Comparison of ENCODE assay signal across 23 cellular contexts in the genomic region with DNA sequence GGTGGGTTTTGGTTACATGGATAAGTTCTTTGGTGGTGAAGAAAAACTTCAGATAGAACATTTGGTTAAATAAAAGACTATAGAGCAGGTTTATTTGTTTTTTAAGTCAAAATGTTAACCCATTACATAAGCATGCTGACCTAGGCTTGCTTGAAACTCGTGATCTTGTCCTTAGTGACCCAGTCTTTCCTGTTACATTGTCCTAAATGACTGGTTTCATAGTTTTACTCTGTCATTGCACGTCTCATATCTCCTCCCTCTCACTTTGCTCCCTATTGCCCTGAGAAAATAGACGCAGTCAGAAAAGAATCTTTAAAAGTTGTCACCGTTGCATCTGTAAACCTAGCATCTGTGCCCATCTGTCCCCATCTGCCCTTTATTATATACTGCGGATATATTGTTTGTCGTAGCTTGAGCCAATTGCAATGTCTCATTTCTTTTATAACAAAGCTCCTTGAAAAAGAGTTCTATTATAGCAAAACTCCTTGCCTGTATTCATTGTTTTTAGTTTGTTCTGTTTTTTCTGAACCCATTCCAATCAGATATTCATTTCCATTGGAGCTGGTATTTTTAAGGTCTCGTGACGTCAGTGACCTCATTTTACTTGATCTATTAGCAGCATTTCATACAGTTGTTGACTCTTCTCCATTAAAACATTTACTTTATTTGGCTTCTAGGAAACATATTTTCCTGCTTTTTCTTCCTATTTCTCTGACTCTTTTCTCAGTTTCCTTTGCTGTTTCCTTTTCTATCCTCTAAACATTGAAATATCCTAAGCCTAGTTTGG. TPM values are rescaled to one million over a fixed set of nuclear protein-coding genes. Genes with fewer than 3 reads are reported as not detected.
DNase-seq lines count a peak whose midpoint lies in the region; ATAC-seq and TF ChIP-seq lines count a peak whose summit lies in the region.
"Had no signal": no experiment of that assay in that cellular context is flagged by ENCODE, and none has a peak within 500 bp of the region (broad histone marks: within the 10 kb centered on the region; RNA-seq: fewer than 3 reads in every experiment).

No MANE protein-coding gene starts in this region.

- no peak for TF ChIP-seq CTCF in fibroblast of villous mesenchyme (IDR thresholded peaks at IDR 0.05; ENCODE audit: insufficient read depth, low read depth, low read length)
- no peak for TF ChIP-seq CTCF in vagina (IDR thresholded peaks at IDR 0.05)
- TF ChIP-seq CTCF in H9 (conservative IDR thresholded peaks at IDR 0.05): no peak

- no peaks in the 10 kb centered on the region for H3K79me2 ChIP-seq in H9 (ENCODE audit: insufficient read depth, low read length)

- no peak overlapping the region for H4K8ac ChIP-seq in H9 (replicated peaks; ENCODE audit: insufficient read length, low read depth, low read length)

- no peak overlapping the region for H2AFZ ChIP-seq in H9 (ENCODE audit: low read length)
- H2AFZ ChIP-seq: GM23248, PC-9 had no signal

- no peaks in the 10 kb centered on the region for H3K36me3 ChIP-seq in vagina

- H3K9me3 Mint-ChIP-seq in activated CD4-positive, alpha-beta T cell treated with anti-CD3 and anti-CD28 coated beads, Interleukin-2, amount 10 ng/mL, durations not matched to agents 24 days and 14 days: no peaks in the 10 kb centered on the region
- no peaks in the 10 kb centered on the region for H3K9me3 Mint-ChIP-seq in H9
- H3K9me3 Mint-ChIP-seq: CD8-positive, alpha-beta T cell had no signal

- no peak for ATAC-seq in GM18867 (IDR thresholded peaks at IDR 0.05; ENCODE audit: unreplicated experiment)
- ATAC-seq: CD8-positive, alpha-beta T cell; HCT116 had no signal

- no peak overlapping the region for H3K9ac ChIP-seq in H9 (ENCODE audit: extremely low read depth, insufficient read length, low read length)
- H3K9ac ChIP-seq: GM23248 had no signal

- peaks cover 61% of the 10 kb centered on the region for H3K36me3 Mint-ChIP-seq in activated CD4-positive, alpha-beta T cell treated with anti-CD3 and anti-CD28 coated beads, Interleukin-2, amount 10 ng/mL, durations not matched to agents 24 days and 14 days (ENCODE audit: low read depth)
- peaks cover 50 to 92% (median 85%) of the 10 kb centered on the region in 3 experiments for H3K36me3 Mint-ChIP-seq in H9 (ENCODE audit: insufficient read depth in 1 of 3, low read depth in 3 of 3)

- H3K4ac ChIP-seq in H9 (ENCODE audit: low read depth, low read length): no peak overlapping the region

- H3K14ac ChIP-seq in H9 (ENCODE audit: insufficient read depth, low read length): no peak overlapping the region

- H3K18ac ChIP-seq in H9 (ENCODE audit: insufficient read length, low read depth, low read length): no peak overlapping the region

- H3K27me3 Mint-ChIP-seq in activated CD4-positive, alpha-beta T cell treated with anti-CD3 and anti-CD28 coated beads, Interleukin-2, amount 10 ng/mL, durations not matched to agents 24 days and 14 days: no peaks in the 10 kb centered on the region
- no peaks in the 10 kb centered on the region for H3K27me3 Mint-ChIP-seq in H9 (ENCODE audit: low read depth)

- H2AK5ac ChIP-seq in H9 (ENCODE audit: insufficient read length, low read length): no peak overlapping the region

- no peak for TF ChIP-seq POLR2A in vagina (IDR thresholded peaks at IDR 0.05)

- H4K20me1 ChIP-seq in H9 (ENCODE audit: control insufficient read depth, insufficient read depth, insufficient read length): no peaks in the 10 kb centered on the region

- peak overlapping the region; percentile 31 for H3K27ac Mint-ChIP-seq in activated CD4-positive, alpha-beta T cell treated with anti-CD3 and anti-CD28 coated beads, Interleukin-2, amount 10 ng/mL, durations not matched to agents 24 days and 14 days
- peak overlapping the region in 1 of 3 experiments; percentile 52; a peak in 1 of 7 replicates for H3K27ac Mint-ChIP-seq in H9
- H3K27ac Mint-ChIP-seq: CD8-positive, alpha-beta T cell had no signal

- no peak overlapping the region for H2BK20ac ChIP-seq in H9 (ENCODE audit: low read depth, low read length, poor library complexity, severe bottlenecking)

- H3K4me3 ChIP-seq in fibroblast of villous mesenchyme (ENCODE audit: low read depth, low read length): no peak overlapping the region
- H3K4me3 ChIP-seq in vagina: no peak overlapping the region
- H3K4me3 ChIP-seq: GM23248, PC-9 had no signal

- no peak overlapping the region for H3K23ac ChIP-seq in H9 (ENCODE audit: insufficient read length, low read depth, low read length)

- H2BK120ac ChIP-seq in H9 (ENCODE audit: low read depth, low read length, poor library complexity, severe bottlenecking): no peak overlapping the region

- H2BK15ac ChIP-seq in H9 (ENCODE audit: low read depth, low read length): no peak overlapping the region

- H3K27ac ChIP-seq in vagina (no peak overlapping the region), H9 (ENCODE audit: insufficient read length, low read depth, low read length) (no peak overlapping the region)
- H3K27ac ChIP-seq: GM23248, PC-9 had no signal

- no peak overlapping the region for H3T11ph ChIP-seq in H9 (ENCODE audit: low read length)

- DNase-seq in activated CD4-positive, alpha-beta T cell treated with anti-CD3 and anti-CD28 coated beads, Interleukin-2, amount 10 ng/mL, durations not matched to agents 24 days and 14 days: no peak
- DNase-seq in activated CD4-positive, alpha-beta T cell treated with anti-CD3 and anti-CD28 coated beads for 48 hours: no peak
- peak; percentile 54 for DNase-seq in dermis blood vessel endothelial cell
- peak; percentile 43 for DNase-seq in fibroblast of villous mesenchyme (ENCODE audit: low read depth)
- no peak for DNase-seq in vagina (ENCODE audit: extremely low spot score in 2 of 2)
- DNase-seq in H9: no peak
- no peak for DNase-seq in globus pallidus (ENCODE audit: low spot score)
- DNase-seq: 8988T; AML-193; C1 segment of cervical spinal cord; CD8-positive, alpha-beta T cell; GM23248; KBM-7; NCI-H1092 treated with DMSO at 0.1 percent for 48 hours; NCI-H1436 treated with DMSO at 0.1 percent for 48 hours; NCI-H1930; NCI-H2227 treated with DMSO at 0.1 percent for 48 hours; NCI-H510A; PC-9; RPMI8226; SHP77 had no signal

- H3K4me3 Mint-ChIP-seq in activated CD4-positive, alpha-beta T cell treated with anti-CD3 and anti-CD28 coated beads, Interleukin-2, amount 10 ng/mL, durations not matched to agents 24 days and 14 days: no peak overlapping the region
- no peak overlapping the region for H3K4me3 Mint-ChIP-seq in H9
- H3K4me3 Mint-ChIP-seq: CD8-positive, alpha-beta T cell had no signal

- H3K56ac ChIP-seq in H9 (ENCODE audit: insufficient read length, low read depth, low read length): no peak overlapping the region

- no peaks in the 10 kb centered on the region for H3K4me1 ChIP-seq in vagina
- no peaks in the 10 kb centered on the region for H3K4me1 ChIP-seq in H9 (ENCODE audit: insufficient read depth, low read length)

- WGBS in H9 (ENCODE audit: extremely low coverage, insufficient read length, low lambda C conversion rate): no CpG with 5 or more reads among the region's 8 CpGs

- H2BK5ac ChIP-seq in H9 (ENCODE audit: insufficient read length, low read length): no peak overlapping the region

- H3K4me1 Mint-ChIP-seq in activated CD4-positive, alpha-beta T cell treated with anti-CD3 and anti-CD28 coated beads, Interleukin-2, amount 10 ng/mL, durations not matched to agents 24 days and 14 days: peaks cover 21% of the 10 kb centered on the region
- no peaks in the 10 kb centered on the region for H3K4me1 Mint-ChIP-seq in H9

- H3K4me2 ChIP-seq in H9 (ENCODE audit: insufficient read depth, insufficient read length, low read length): no peak overlapping the region
- H3K4me2 ChIP-seq: PC-9 had no signal

- no peak overlapping the region for H4K91ac ChIP-seq in H9 (ENCODE audit: insufficient read length, low read depth, low read length)

- no peak overlapping the region for H2BK12ac ChIP-seq in H9 (ENCODE audit: insufficient read length, low read depth, low read length)

- H3K9me3 ChIP-seq in vagina (no peaks in the 10 kb centered on the region), H9 (ENCODE audit: control insufficient read depth, low read depth, low read length) (no peaks in the 10 kb centered on the region)

- intact Hi-C loops in activated CD4-positive, alpha-beta T cell treated with anti-CD3 and anti-CD28 coated beads, Interleukin-2, amount 10 ng/mL, durations not matched to agents 24 days and 14 days (cut with micrococcal nuclease): no loop called here
- intact Hi-C loops in vagina (cut with DNase I): no loop called here

- no peaks in the 10 kb centered on the region for H3K79me1 ChIP-seq in H9 (ENCODE audit: insufficient read depth, low read depth, low read length, poor library complexity, severe bottlenecking)

- no peaks in the 10 kb centered on the region for H3K23me2 ChIP-seq in H9 (ENCODE audit: insufficient read length, low read depth, low read length, poor library complexity, severe bottlenecking)

- H3K27me3 ChIP-seq in vagina: no peaks in the 10 kb centered on the region
- no peaks in the 10 kb centered on the region for H3K27me3 ChIP-seq in H9 (ENCODE audit: insufficient read depth, low read length)

- H4K5ac ChIP-seq in H9 (ENCODE audit: insufficient read length, low read depth, low read length): no peak overlapping the region

RNA-seq across cellular contexts. Expression of a gene that starts 57.3 kb away (rescaled TPM):
- total RNA-seq in activated CD4-positive, alpha-beta T cell treated with anti-CD3 and anti-CD28 coated beads, Interleukin-2, amount 10 ng/mL, durations not matched to agents 24 days and 14 days: 247 and 274 TPM in 2 replicates
- total RNA-seq in dermis blood vessel endothelial cell (26.7 and 73.2 TPM in 2 replicates), fibroblast of villous mesenchyme (38.7 and 39.7 TPM in 2 replicates), vagina (8.3 TPM), H9 (2021) (262 and 291 TPM in 2 replicates)

Comparison
In these comparisons a context has a peak if more than half of its experiments do, and no peak if none do; other contexts are left out.
1. DNase-seq: peak in dermis blood vessel endothelial cell (single experiment) and fibroblast of villous mesenchyme (single experiment); none in activated CD4-positive, alpha-beta T cell treated with anti-CD3 and anti-CD28 coated beads, Interleukin-2, amount 10 ng/mL, durations not matched to agents 24 days and 14 days (single experiment), activated CD4-positive, alpha-beta T cell treated with anti-CD3 and anti-CD28 coated beads for 48 hours (single experiment), vagina (0 of 2), H9 (single experiment) and globus pallidus (single experiment).